Comparison of ENCODE assay signal across 8 cellular contexts in the genomic region with DNA sequence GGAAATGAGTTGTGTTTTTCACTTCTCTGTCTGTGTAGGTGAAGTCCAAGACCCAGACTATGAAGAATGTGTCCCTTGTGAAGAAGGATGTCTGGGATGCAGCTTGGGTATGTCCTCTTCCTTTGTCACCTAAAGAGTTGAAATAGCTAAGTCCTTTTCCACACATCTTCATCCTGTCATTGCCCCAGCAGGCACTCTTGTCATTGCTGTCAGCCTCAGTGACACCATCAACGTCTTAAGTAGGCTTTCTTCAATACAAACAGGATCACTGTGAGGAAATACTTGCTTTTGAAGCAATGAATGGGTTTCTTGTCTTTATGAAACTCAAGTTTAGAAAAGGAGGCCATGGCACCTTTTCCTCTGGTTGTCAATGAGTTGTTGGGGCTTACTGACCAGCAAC.
"Had no signal": no experiment of that assay in that cellular context is flagged by ENCODE, and none has a peak within 500 bp of the region (broad histone marks: within the 10 kb centered on the region; RNA-seq: fewer than 3 reads in every experiment).

No MANE protein-coding gene starts in this region.

- FAIRE-seq: G401.6, GM12878, GM12891, GM12892, GM18507, GM19239 had no signal

- DNase-seq: GDM1, GF-D8 had no signal

- H3K4me3 ChIP-seq: GM12878 had no signal

- ATAC-seq: GM12878 had no signal
